In genomic region chr3:133256787-133257483, GRCh38 we compare ENCODE assay signal across 13 cellular contexts.
DNase-seq lines count a peak whose midpoint lies in the region; ATAC-seq and TF ChIP-seq lines count a peak whose summit lies in the region.
"Had no signal": no experiment of that assay in that cellular context is flagged by ENCODE, and none has a peak within 500 bp of the region (broad histone marks: within the 10 kb centered on the region; RNA-seq: fewer than 3 reads in every experiment).

No MANE protein-coding gene starts in this region.

- no peaks in the 10 kb centered on the region for H3K9me3 ChIP-seq in RWPE2 (ENCODE audit: severe bottlenecking)
- no peaks in the 10 kb centered on the region for H3K9me3 ChIP-seq in upper lobe of right lung
- no peaks in the 10 kb centered on the region for H3K9me3 ChIP-seq in aorta (ENCODE audit: control insufficient read depth, low read length)

- peaks cover 10% of the 10 kb centered on the region for H3K4me1 ChIP-seq in RWPE2 (ENCODE audit: insufficient read depth, poor library complexity, severe bottlenecking)
- H3K4me1 ChIP-seq in upper lobe of right lung, result no peaks in the 10 kb centered on the region
- H3K4me1 ChIP-seq in aorta (ENCODE audit: control insufficient read depth in 1 of 2, insufficient read depth in 2 of 2, low read length in 2 of 2), result no peaks in the 10 kb centered on the region

- H3K27me3 ChIP-seq in RWPE2 (ENCODE audit: insufficient read depth, poor library complexity, severe bottlenecking) (no peaks in the 10 kb centered on the region), upper lobe of right lung (no peaks in the 10 kb centered on the region), aorta (ENCODE audit: control insufficient read depth in 1 of 2, insufficient read depth in 2 of 2, low read length in 1 of 2) (no peaks in the 10 kb centered on the region)

- H3K36me3 ChIP-seq in RWPE2 (ENCODE audit: low read depth) (no peaks in the 10 kb centered on the region), upper lobe of right lung (no peaks in the 10 kb centered on the region), aorta (ENCODE audit: control insufficient read depth in 1 of 2, insufficient read depth in 2 of 2, low read length in 1 of 2) (no peaks in the 10 kb centered on the region)

- DNase-seq in EH (ENCODE audit: low read depth), result peak; percentile 15
- DNase-seq in GM19240 (ENCODE audit: insufficient read length, low spot score), result peak; percentile 6
- no peak for DNase-seq in RWPE2 (ENCODE audit: low spot score)
- DNase-seq in DMS79 (lab: John Stamatoyannopoulos, UW), result no peak
- no peak for DNase-seq in left lobe of liver (ENCODE audit: low spot score)
- no peak for DNase-seq in upper lobe of right lung
- DNase-seq in aorta, result no peak
- DNase-seq: activated CD4-positive, alpha-beta memory T cell treated with anti-CD3 and anti-CD28 coated beads, Interleukin-2, amount 10 ng/mL, durations not matched to agents 7 days and 5 days; AML-193; amygdala; immature natural killer cell; NCI-H526 treated with DMSO at 0.1 percent for 48 hours had no signal

- intact Hi-C loops in upper lobe of right lung (cut with DNase I), result no loop called here
- intact Hi-C loops in aorta (cut with DNase I), result no loop called here

- H3K27ac ChIP-seq in RWPE2 (ENCODE audit: poor library complexity, severe bottlenecking) (no peak overlapping the region), upper lobe of right lung (no peak overlapping the region), aorta (ENCODE audit: low read depth in 1 of 2, low read length in 2 of 2) (no peak overlapping the region)

- H3K4me3 ChIP-seq in RWPE2 (ENCODE audit: severe bottlenecking) (no peak overlapping the region), upper lobe of right lung (no peak overlapping the region), aorta (ENCODE audit: low read length in 2 of 2) (no peak overlapping the region)

- TF ChIP-seq CTCF in RWPE2 (IDR thresholded peaks at IDR 0.05; ENCODE audit: poor library complexity, severe bottlenecking) (no peak), upper lobe of right lung (IDR thresholded peaks at IDR 0.05) (no peak)

- peak; percentile 57 for ATAC-seq in HG02870 (IDR thresholded peaks at IDR 0.05; ENCODE audit: unreplicated experiment)
- peak; percentile 80 for ATAC-seq in RWPE2 (ENCODE audit: low read depth)
- ATAC-seq in left lobe of liver, result no peak
- no peak for ATAC-seq in upper lobe of right lung
- ATAC-seq in aorta (ENCODE audit: low FRiP score), result no peak

- 51 to 59% methylated on average over 4 of the region's 4 CpGs for WGBS in aorta, 2 donors

Comparison
In these comparisons a context has a peak if more than half of its experiments do, and no peak if none do; other contexts are left out.
1. DNase-seq: peak in EH (single experiment) and GM19240 (single experiment); none in RWPE2 (single experiment), DMS79 (single experiment), left lobe of liver (single experiment), upper lobe of right lung (single experiment) and aorta (0 of 2).
2. ATAC-seq: peak in HG02870 (single experiment) and RWPE2 (single experiment); none in left lobe of liver (single experiment), upper lobe of right lung (single experiment) and aorta (single experiment).